In the genomic region with DNA sequence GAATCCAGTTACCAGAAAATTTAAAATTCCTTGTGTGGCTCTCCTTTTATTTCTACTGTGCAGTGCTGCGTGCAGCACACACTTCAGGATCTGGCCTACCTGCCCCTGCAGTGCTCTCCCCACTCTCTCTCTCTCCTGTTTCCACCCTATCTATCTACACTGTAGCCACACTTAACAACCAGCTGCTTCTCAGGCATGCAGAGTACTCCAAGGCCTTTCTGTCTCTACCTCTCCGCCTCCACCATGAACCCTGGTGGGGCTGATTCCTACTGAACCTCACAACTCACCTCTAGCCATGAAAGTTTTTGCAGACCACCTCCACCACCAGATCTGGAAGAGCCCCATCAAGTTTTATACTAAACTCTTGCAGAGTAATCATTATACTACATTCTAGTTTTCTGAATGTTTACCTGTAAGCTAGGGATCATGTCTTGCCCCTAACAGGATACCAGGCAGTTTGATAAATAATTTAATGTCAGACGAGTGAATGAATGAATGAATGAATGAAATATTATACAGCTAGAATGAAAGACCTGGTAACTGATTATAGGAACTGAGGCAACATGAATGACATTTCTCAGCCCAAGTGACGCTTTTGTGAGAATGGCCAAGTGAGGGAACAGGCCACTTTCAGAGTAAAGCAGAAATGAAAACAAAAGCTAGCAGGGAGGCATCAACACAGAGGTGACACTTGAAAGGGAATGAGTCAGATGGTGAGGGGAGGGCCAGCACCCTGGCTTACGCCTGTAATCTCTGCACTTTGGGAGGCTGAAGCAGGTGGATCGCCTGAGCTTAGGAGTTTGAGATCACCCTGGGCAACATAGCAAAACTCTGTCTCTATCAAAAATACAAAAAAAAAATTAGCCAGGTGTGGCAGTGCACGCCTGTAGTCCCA, we compare ENCODE assay signal across 9 cellular contexts.
DNase-seq lines count a peak whose midpoint lies in the region; ATAC-seq and TF ChIP-seq lines count a peak whose summit lies in the region.
"Had no signal": no experiment of that assay in that cellular context is flagged by ENCODE, and none has a peak within 500 bp of the region (broad histone marks: within the 10 kb centered on the region; RNA-seq: fewer than 3 reads in every experiment).

No MANE protein-coding gene starts in this region.

- H3K27me3 ChIP-seq in CD4-positive, alpha-beta T cell (ENCODE audit: control insufficient read depth, insufficient read depth, low read length), result no peaks in the 10 kb centered on the region
- no peaks in the 10 kb centered on the region for H3K27me3 ChIP-seq in spleen (replicated peaks in 1 of 7)
- H3K27me3 ChIP-seq in H7 (ENCODE audit: control insufficient read depth, insufficient read depth, low read length), result no peaks in the 10 kb centered on the region

- H3K4me1 ChIP-seq in spleen, result peaks cover 0 to 20% (median under 1%) of the 10 kb centered on the region in 6 donors

- no peak for TF ChIP-seq POLR2A in spleen (IDR thresholded peaks at IDR 0.05)

- H3K27ac Mint-ChIP-seq in CD4-positive, alpha-beta T cell, result peak overlapping the region; percentile 28
- peak overlapping the region; percentile 88 to 97 for H3K27ac Mint-ChIP-seq in activated naive CD4-positive, alpha-beta T cell treated with anti-CD3 and anti-CD28 coated beads, Interleukin-2, amount 50 U/mL, for 72 hours

- H3K36me3 Mint-ChIP-seq in CD4-positive, alpha-beta T cell (ENCODE audit: low read depth), result peaks cover 75% of the 10 kb centered on the region
- peaks cover 35 to 38% of the 10 kb centered on the region in 2 donors for H3K36me3 Mint-ChIP-seq in activated naive CD4-positive, alpha-beta T cell treated with anti-CD3 and anti-CD28 coated beads, Interleukin-2, amount 50 U/mL, for 72 hours

- no peak overlapping the region for H3K4me3 Mint-ChIP-seq in CD4-positive, alpha-beta T cell

- no peak overlapping the region for H3K27ac ChIP-seq in CD4-positive, alpha-beta T cell (ENCODE audit: low read depth, low read length)
- H3K27ac ChIP-seq in RWPE1, result no peak overlapping the region
- H3K27ac ChIP-seq in spleen, result no peak overlapping the region

- H3K9me3 ChIP-seq in CD4-positive, alpha-beta T cell (ENCODE audit: control insufficient read depth, low read length), result no peaks in the 10 kb centered on the region
- H3K9me3 ChIP-seq in spleen, result no peaks in the 10 kb centered on the region

- peaks cover 4% of the 10 kb centered on the region for H3K9me3 Mint-ChIP-seq in CD4-positive, alpha-beta T cell
- peaks cover 13% of the 10 kb centered on the region in 2 donors for H3K9me3 Mint-ChIP-seq in activated naive CD4-positive, alpha-beta T cell treated with anti-CD3 and anti-CD28 coated beads, Interleukin-2, amount 50 U/mL, for 72 hours

- CTCF ChIA-PET in CD4-positive, alpha-beta T cell (lab: Charles Lee), result interaction anchor here (1.2 to 1.3 kb wide), 2 partner anchors 17 to 367 kb away, joined by 3 read pairs; no protein-coding TSS in a partner anchor
- CTCF ChIA-PET in RWPE1 (lab: Yijun Ruan, JAX), result interaction anchor here (0.6 kb wide), 1 partner anchor 28 kb away, joined by 4 read pairs; no protein-coding TSS in a partner anchor

- no peaks in the 10 kb centered on the region for H3K27me3 Mint-ChIP-seq in CD4-positive, alpha-beta T cell

- H3K36me3 ChIP-seq in spleen (peaks cover 0 to 13% (median 0%) of the 10 kb centered on the region in 6 donors), H7 (replicated peaks; ENCODE audit: control insufficient read depth, insufficient read depth, low read length) (no peaks in the 10 kb centered on the region)

- peak in 6 of 10 experiments; percentile 14 to 41 (median 22) for DNase-seq in CD4-positive, alpha-beta T cell
- peak; percentile 51 to 68 for DNase-seq in activated naive CD4-positive, alpha-beta T cell treated with anti-CD3 and anti-CD28 coated beads, Interleukin-2, amount 50 U/mL, for 72 hours (ENCODE audit: low spot score in 2 of 2)
- DNase-seq in RWPE1 (ENCODE audit: low spot score), result no peak
- DNase-seq in spleen, result no peak
- DNase-seq in NCI-H526 (lab: John Stamatoyannopoulos, UW), result no peak
- no peak for DNase-seq in H7
- DNase-seq: NCI-H146 had no signal

- WGBS in spleen, 5 donors, result 82 to 92% (median 89%) methylated on average over 7 of the region's 7 CpGs

- peaks cover 75% of the 10 kb centered on the region for H3K4me1 Mint-ChIP-seq in CD4-positive, alpha-beta T cell (ENCODE audit: low read depth)

- POLR2A ChIA-PET in CD4-positive, alpha-beta T cell (lab: Charles Lee), result interaction anchor here (1.2 kb wide), 1 partner anchor 11 kb away, joined by 3 read pairs; no protein-coding TSS in a partner anchor
- POLR2A ChIA-PET in RWPE1 (lab: Yijun Ruan, JAX; ENCODE audit: low non-redundant PET), result no interaction called here

- no peak for TF ChIP-seq CTCF in CD4-positive, alpha-beta T cell (IDR thresholded peaks at IDR 0.05)
- TF ChIP-seq CTCF in RWPE1 (conservative IDR thresholded peaks at IDR 0.05; ENCODE audit: low read depth) (no peak), spleen (IDR thresholded peaks at IDR 0.05 in 8 of 11, conservative IDR thresholded peaks at IDR 0.05 in 3 of 11) (no peak)

- H3K4me3 ChIP-seq in spleen (no peak overlapping the region), H7 (ENCODE audit: insufficient read depth, low read depth, low read length) (no peak overlapping the region)

- intact Hi-C loops in CD4-positive, alpha-beta T cell (cut with DNase I, micrococcal nuclease), result no loop called here
- intact Hi-C loops in spleen (cut with DNase I; ENCODE audit: low total_unique reads), result no loop called here

- peak; percentile 75 for ATAC-seq in CD4-positive, alpha-beta T cell (ENCODE audit: poor library complexity)
- ATAC-seq in GM19438 (IDR thresholded peaks at IDR 0.05; ENCODE audit: low read depth, unreplicated experiment), result peak; percentile 96
- ATAC-seq in HG03175 (IDR thresholded peaks at IDR 0.05; ENCODE audit: unreplicated experiment), result peak; percentile 97
- ATAC-seq in activated naive CD4-positive, alpha-beta T cell treated with anti-CD3 and anti-CD28 coated beads, Interleukin-2, amount 50 U/mL, for 72 hours, result peak; percentile 97 to 99

Comparison
In these comparisons a context has a peak if more than half of its experiments do, and no peak if none do; other contexts are left out.
1. DNase-seq: peak in CD4-positive, alpha-beta T cell (6 of 10) and activated naive CD4-positive, alpha-beta T cell treated with anti-CD3 and anti-CD28 coated beads, Interleukin-2, amount 50 U/mL, for 72 hours (2 of 2); none in RWPE1 (single experiment), spleen (single experiment), NCI-H526 (0 of 2) and H7 (single experiment).
2. Peak in every context shown above with its lines, with median percentiles within 50 percentile points of each other: ATAC-seq.